In the genomic region with DNA sequence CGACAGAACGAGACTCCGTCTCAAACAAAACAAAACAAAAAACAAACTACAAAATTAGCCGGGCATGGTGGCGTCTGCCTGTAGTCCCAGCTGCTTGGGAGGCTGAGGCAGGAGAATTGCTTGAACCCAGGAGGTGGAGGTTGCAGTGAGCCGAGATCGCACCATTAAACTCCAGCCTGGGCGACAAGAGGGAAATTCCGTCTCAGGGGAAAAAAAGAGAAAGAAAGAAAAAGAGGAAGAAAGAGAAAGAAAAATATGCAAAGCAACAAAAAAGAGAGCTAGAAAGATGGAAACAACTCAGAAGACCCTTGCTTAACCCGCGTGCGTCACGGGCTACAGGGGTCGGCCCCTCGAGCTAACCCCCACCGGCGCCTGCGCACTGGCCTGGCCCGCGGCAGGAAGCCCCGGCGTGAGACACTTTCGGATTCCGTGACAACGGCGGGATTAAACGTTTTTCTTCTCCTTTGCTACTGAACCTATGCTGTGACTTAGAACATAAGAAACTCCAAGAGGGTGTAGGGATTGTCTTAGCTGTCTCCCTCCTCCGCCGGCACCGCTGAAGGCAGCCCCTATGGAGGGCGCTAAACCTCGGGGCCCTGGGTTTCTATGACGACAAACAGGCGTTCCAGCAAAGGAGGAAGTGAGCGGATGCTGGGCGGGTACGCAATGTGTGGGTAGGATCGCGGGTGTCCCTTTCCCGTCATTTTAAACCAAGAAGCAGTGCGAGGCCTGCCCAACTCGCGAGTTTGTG, we compare ENCODE assay signal across 8 cellular contexts. TPM values are rescaled to one million over a fixed set of nuclear protein-coding genes. Genes with fewer than 3 reads are reported as not detected.
DNase-seq lines count a peak whose midpoint lies in the region; ATAC-seq and TF ChIP-seq lines count a peak whose summit lies in the region.

Gene AXDND1 (plus strand): TSS at position 630 of the 751 bp plus-strand sequence. CDS start 539 bp downstream, outside the sequence.

- TF ChIP-seq POLR2A in esophagus squamous epithelium (IDR thresholded peaks at IDR 0.05) = peak in 2 of 4 donors; percentile 38 to 51

- H3K9me3 ChIP-seq in PC-9 (ENCODE audit: insufficient read depth, low read depth) = no peaks in the 10 kb centered on the region
- no peaks in the 10 kb centered on the region for H3K9me3 ChIP-seq in esophagus squamous epithelium

- intact Hi-C loops in PC-9 (cut with micrococcal nuclease; ENCODE audit: unreplicated experiment) = loop anchor here (5.0 to 10.0 kb wide), 5 partner anchors 113 to 1418 kb away; no protein-coding TSS in a partner anchor
- intact Hi-C loops in esophagus squamous epithelium (cut with DNase I) = loop anchor here (5.0 kb wide), 1 partner anchor 283 kb away; the partner anchor contains the start of gene TOR3A

- TF ChIP-seq EP300 in Ishikawa (IDR thresholded peaks at IDR 0.05; ENCODE audit: borderline replicate concordance) = no peak; the same call in 1 of the 2 replicates

- H3K27ac ChIP-seq in PC-9 (peak within 1 kb of the TSS; percentile 79), esophagus squamous epithelium (peak within 1 kb of the TSS; percentile 76 to 95 (median 90))

- H3K27me3 Mint-ChIP-seq in activated T-cell treated with anti-CD3 and anti-CD28 coated beads, Interleukin-2, amount 50 U/mL, for 4 hours (ENCODE audit: low read depth) = no peaks in the 10 kb centered on the region

- TF ChIP-seq RAD21 in Ishikawa (IDR thresholded peaks at IDR 0.05; ENCODE audit: low read depth) = no peak

- POLR2A ChIA-PET in PC-9 (lab: Charles Lee; ENCODE audit: unreplicated experiment) = interaction anchor here (0.6 to 0.8 kb wide), 5 partner anchors 60 to 283 kb away, joined by 3 to 7 read pairs (median 4); no protein-coding TSS in a partner anchor

- H3K9me2 ChIP-seq in PC-9 (ENCODE audit: insufficient read depth) = no peaks in the 10 kb centered on the region

- H3K36me3 ChIP-seq in PC-9 (ENCODE audit: low read depth) = no peaks in the 10 kb centered on the region
- no peaks in the 10 kb centered on the region for H3K36me3 ChIP-seq in esophagus squamous epithelium

- peak; percentile 98 for ATAC-seq in GM21619 (IDR thresholded peaks at IDR 0.05; ENCODE audit: unreplicated experiment)
- peak; percentile 93 to 94 for ATAC-seq in activated T-cell treated with anti-CD3 and anti-CD28 coated beads, Interleukin-2, amount 50 U/mL, for 4 hours

- CTCF ChIA-PET in PC-9 (lab: Charles Lee) = interaction anchor here (0.8 kb wide), 1 partner anchor 1396 kb away, joined by 4 read pairs; no protein-coding TSS in a partner anchor

- peak; percentile 32; the same call in 1 of the 2 replicates for TF ChIP-seq CTCF in PC-9 (conservative IDR thresholded peaks at IDR 0.05)
- TF ChIP-seq CTCF in esophagus squamous epithelium (IDR thresholded peaks at IDR 0.05) = peak in 2 of 6 experiments; percentile 7 to 18

- no peaks in the 10 kb centered on the region for H3K79me2 ChIP-seq in PC-9 (ENCODE audit: low read depth)

- peaks cover 13% of the 10 kb centered on the region for H3K4me1 Mint-ChIP-seq in activated T-cell treated with anti-CD3 and anti-CD28 coated beads, Interleukin-2, amount 50 U/mL, for 4 hours (ENCODE audit: low read depth)

- no peaks in the 10 kb centered on the region for H3K9me3 Mint-ChIP-seq in activated T-cell treated with anti-CD3 and anti-CD28 coated beads, Interleukin-2, amount 50 U/mL, for 4 hours

- DNase-seq in DMS53 (lab: John Stamatoyannopoulos, UW) (peak; percentile 94), PC-9 (peak; percentile 69 to 76), esophagus squamous epithelium (lab: John Stamatoyannopoulos, UW) (peak; percentile 80), myocyte (ENCODE audit: low read depth) (peak; percentile 94)
- peak; percentile 83 for DNase-seq in activated T-cell treated with anti-CD3 and anti-CD28 coated beads, Interleukin-2, amount 50 U/mL, for 4 hours
- peak; percentile 67 to 87 for DNase-seq in stimulated activated CD8-positive, alpha-beta memory T cell treated with anti-CD3 and anti-CD28 coated beads, Interleukin-7, amount 100 ng/mL, for 48 hours (ENCODE audit: extremely low read depth in 1 of 2, low read depth in 1 of 2)

- no peaks in the 10 kb centered on the region for H3K27me3 ChIP-seq in PC-9 (ENCODE audit: insufficient read depth, low read depth)
- H3K27me3 ChIP-seq in esophagus squamous epithelium = no peaks in the 10 kb centered on the region

- H3K4me2 ChIP-seq in PC-9 = peak within 1 kb of the TSS; percentile 92

- H2AFZ ChIP-seq in PC-9 = peak within 1 kb of the TSS; percentile 97

- H3K36me3 Mint-ChIP-seq in activated T-cell treated with anti-CD3 and anti-CD28 coated beads, Interleukin-2, amount 50 U/mL, for 4 hours (ENCODE audit: insufficient read depth) = no peaks in the 10 kb centered on the region

- WGBS in esophagus squamous epithelium, 2 donors = 3 to 13% methylated on average over 27 to 35 of the region's 43 CpGs

- BruUV-seq in PC-9 (replicated peaks; lab: Mats Ljungman, UMichigan) = TSS peak; percentile 95

- H3K4me3 ChIP-seq in PC-9 (peak within 1 kb of the TSS; percentile 80), esophagus squamous epithelium (peak within 1 kb of the TSS; percentile 38 to 82 (median 60))

- no peaks in the 10 kb centered on the region for H4K20me1 ChIP-seq in PC-9 (ENCODE audit: insufficient read depth)

- H3K4me1 ChIP-seq in PC-9 (replicated peaks; ENCODE audit: insufficient read depth) = peaks cover 4% of the 10 kb centered on the region; the same call in 1 of the 2 replicates
- H3K4me1 ChIP-seq in esophagus squamous epithelium = peaks cover 0 to 13% (median 7%) of the 10 kb centered on the region in 3 donors

- H3K4me3 Mint-ChIP-seq in activated T-cell treated with anti-CD3 and anti-CD28 coated beads, Interleukin-2, amount 50 U/mL, for 4 hours = peak within 1 kb of the TSS; percentile 95

- H3F3A ChIP-seq in PC-9 (ENCODE audit: insufficient read depth, low read depth) = no peaks in the 10 kb centered on the region; the same call in 1 of the 2 replicates

TF ChIP-seq in Ishikawa, 13 proteins besides CTCF, POLR2A, EP300 and RAD21:
- TF ChIP-seq EGR1 (IDR thresholded peaks at IDR 0.05) (no peak), YY1 (IDR thresholded peaks at IDR 0.05; ENCODE audit: low read depth) (peak; percentile 32; the same call in 1 of the 2 replicates), TAF1 (IDR thresholded peaks at IDR 0.05; ENCODE audit: low read depth) (peak; percentile 43; the same call in 1 of the 2 replicates), NFIC (IDR thresholded peaks at IDR 0.05) (no peak), CEBPB (IDR thresholded peaks at IDR 0.05) (no peak; the same call in 1 of the 2 replicates), TEAD4 (IDR thresholded peaks at IDR 0.05) (peak; percentile 27; the same call in 1 of the 2 replicates), MAX (IDR thresholded peaks at IDR 0.05) (0 out of 2 replicates have a peak, but pooled peaks have one; percentile 34), TCF12 (IDR thresholded peaks at IDR 0.05; ENCODE audit: low read depth) (peak; percentile 45), FOXM1 (IDR thresholded peaks at IDR 0.05; ENCODE audit: borderline replicate concordance, low read depth) (no peak), CREB1 (IDR thresholded peaks at IDR 0.05; ENCODE audit: low read depth) (peak; percentile 58), ZBTB7A (IDR thresholded peaks at IDR 0.05; ENCODE audit: low read depth) (peak; percentile 98)
- TF ChIP-seq, protein P1, sequence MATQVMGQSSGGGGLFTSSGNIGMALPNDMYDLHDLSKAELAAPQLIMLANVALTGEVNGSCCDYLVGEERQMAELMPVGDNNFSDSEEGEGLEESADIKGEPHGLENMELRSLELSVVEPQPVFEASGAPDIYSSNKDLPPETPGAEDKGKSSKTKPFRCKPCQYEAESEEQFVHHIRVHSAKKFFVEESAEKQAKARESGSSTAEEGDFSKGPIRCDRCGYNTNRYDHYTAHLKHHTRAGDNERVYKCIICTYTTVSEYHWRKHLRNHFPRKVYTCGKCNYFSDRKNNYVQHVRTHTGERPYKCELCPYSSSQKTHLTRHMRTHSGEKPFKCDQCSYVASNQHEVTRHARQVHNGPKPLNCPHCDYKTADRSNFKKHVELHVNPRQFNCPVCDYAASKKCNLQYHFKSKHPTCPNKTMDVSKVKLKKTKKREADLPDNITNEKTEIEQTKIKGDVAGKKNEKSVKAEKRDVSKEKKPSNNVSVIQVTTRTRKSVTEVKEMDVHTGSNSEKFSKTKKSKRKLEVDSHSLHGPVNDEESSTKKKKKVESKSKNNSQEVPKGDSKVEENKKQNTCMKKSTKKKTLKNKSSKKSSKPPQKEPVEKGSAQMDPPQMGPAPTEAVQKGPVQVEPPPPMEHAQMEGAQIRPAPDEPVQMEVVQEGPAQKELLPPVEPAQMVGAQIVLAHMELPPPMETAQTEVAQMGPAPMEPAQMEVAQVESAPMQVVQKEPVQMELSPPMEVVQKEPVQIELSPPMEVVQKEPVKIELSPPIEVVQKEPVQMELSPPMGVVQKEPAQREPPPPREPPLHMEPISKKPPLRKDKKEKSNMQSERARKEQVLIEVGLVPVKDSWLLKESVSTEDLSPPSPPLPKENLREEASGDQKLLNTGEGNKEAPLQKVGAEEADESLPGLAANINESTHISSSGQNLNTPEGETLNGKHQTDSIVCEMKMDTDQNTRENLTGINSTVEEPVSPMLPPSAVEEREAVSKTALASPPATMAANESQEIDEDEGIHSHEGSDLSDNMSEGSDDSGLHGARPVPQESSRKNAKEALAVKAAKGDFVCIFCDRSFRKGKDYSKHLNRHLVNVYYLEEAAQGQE (IDR thresholded peaks at IDR 0.05; ENCODE audit: low read depth) = no peak
- TF ChIP-seq, protein P2, sequence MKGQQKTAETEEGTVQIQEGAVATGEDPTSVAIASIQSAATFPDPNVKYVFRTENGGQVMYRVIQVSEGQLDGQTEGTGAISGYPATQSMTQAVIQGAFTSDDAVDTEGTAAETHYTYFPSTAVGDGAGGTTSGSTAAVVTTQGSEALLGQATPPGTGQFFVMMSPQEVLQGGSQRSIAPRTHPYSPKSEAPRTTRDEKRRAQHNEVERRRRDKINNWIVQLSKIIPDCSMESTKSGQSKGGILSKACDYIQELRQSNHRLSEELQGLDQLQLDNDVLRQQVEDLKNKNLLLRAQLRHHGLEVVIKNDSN (IDR thresholded peaks at IDR 0.05) = no peak

RNA-seq across cellular contexts. Expression of gene AXDND1, which starts in this region (rescaled TPM):
- 1.8 and 3.4 TPM in 2 replicates for total RNA-seq in PC-9 (2021)
- under 1 TPM in 2 of 3 donors, not detected in 1; 0.65 to 0.69 TPM for total RNA-seq in activated T-cell treated with anti-CD3 and anti-CD28 coated beads, Interleukin-2, amount 50 U/mL, for 4 hours
- total RNA-seq in esophagus squamous epithelium = under 1 TPM in 1 of 4 donors, not detected in 3; 0.19 TPM
- total RNA-seq in myocyte = not detected in 2 replicates
- polyA plus RNA-seq in myocyte (2012) = 0.16 TPM

Comparison
In these comparisons a context has a peak if more than half of its experiments do, and no peak if none do; other contexts are left out.
1. Peak in every context shown above with its lines: DNase-seq, ATAC-seq, H3K4me3 ChIP-seq and H3K27ac ChIP-seq.
2. Peak in DNase-seq and ATAC-seq in activated T-cell treated with anti-CD3 and anti-CD28 coated beads, Interleukin-2, amount 50 U/mL, for 4 hours; RNA of the gene not detected or under 1 TPM.
3. Peak in DNase-seq, H3K4me3 ChIP-seq and H3K27ac ChIP-seq in esophagus squamous epithelium; RNA of the gene not detected or under 1 TPM.
4. Peak in DNase-seq in myocyte; RNA of the gene not detected or under 1 TPM.